11 cellular contexts compared by ENCODE assay signal in genomic region chr17:8894189-8894611, GRCh38. TPM values are rescaled to one million over a fixed set of nuclear protein-coding genes. Genes with fewer than 3 reads are reported as not detected.
A peak's percentile ranks its signal among the peaks of the same experiment; 100 is the strongest.
DNase-seq lines count a peak whose midpoint lies in the region; ATAC-seq and TF ChIP-seq lines count a peak whose summit lies in the region.
"Had no signal": no experiment of that assay in that cellular context is flagged by ENCODE, and none has a peak within 500 bp of the region (broad histone marks: within the 10 kb centered on the region; RNA-seq: fewer than 3 reads in every experiment).

No MANE protein-coding gene starts in this region.

- no peaks in the 10 kb centered on the region for H3K36me3 Mint-ChIP-seq in WTC11

- WGBS in transverse colon (ENCODE audit: low coverage in 1 of 2), 2 donors = 86 to 94% methylated on average over 6 to 16 of the region's 16 CpGs
- 73 to 83% (median 75%) methylated on average over 16 of the region's 16 CpGs for WGBS in stomach, 5 donors

- H3K27me3 ChIP-seq in transverse colon (no peaks in the 10 kb centered on the region), stomach (peaks cover 0 to 11% (median 0%) of the 10 kb centered on the region in 3 donors)
- H3K27me3 ChIP-seq: thyroid gland had no signal

- ATAC-seq in WTC11 (peak; percentile 38), GM21390 (IDR thresholded peaks at IDR 0.05; ENCODE audit: unreplicated experiment) (no peak)

- H3K9me3 ChIP-seq in transverse colon = no peaks in the 10 kb centered on the region
- no peaks in the 10 kb centered on the region for H3K9me3 ChIP-seq in stomach
- H3K9me3 ChIP-seq: thyroid gland had no signal

- intact Hi-C loops in transverse colon (cut with DNase I; ENCODE audit: low total_unique reads) = loop anchor here (5.0 kb wide), 1 partner anchor 1503 kb away; no protein-coding TSS in a partner anchor
- intact Hi-C loops in stomach (cut with DNase I; ENCODE audit: low total_unique reads) = no loop called here

- H3K27ac ChIP-seq in transverse colon (no peak overlapping the region), stomach (no peak overlapping the region)
- H3K27ac ChIP-seq: thyroid gland had no signal

- peaks cover 3% of the 10 kb centered on the region; the same call in 1 of the 2 replicates for H3K27me3 Mint-ChIP-seq in WTC11 (ENCODE audit: low read depth)

- TF ChIP-seq CTCF in WTC11 (IDR thresholded peaks at IDR 0.05) (no peak), transverse colon (IDR thresholded peaks at IDR 0.05) (no peak), stomach (IDR thresholded peaks at IDR 0.05) (no peak)

- no peak overlapping the region for H3K27ac Mint-ChIP-seq in WTC11

- H3K4me3 ChIP-seq in transverse colon (no peak overlapping the region), stomach (no peak overlapping the region)
- H3K4me3 ChIP-seq: thyroid gland had no signal

- H3K36me3 ChIP-seq in transverse colon = no peaks in the 10 kb centered on the region
- peaks cover 0 to 18% (median 2%) of the 10 kb centered on the region in 4 donors for H3K36me3 ChIP-seq in stomach
- H3K36me3 ChIP-seq: thyroid gland had no signal

- H3K4me1 Mint-ChIP-seq in WTC11 = peaks cover 15% of the 10 kb centered on the region

- H3K9me3 Mint-ChIP-seq in WTC11 = no peaks in the 10 kb centered on the region

- TF ChIP-seq POLR2A in transverse colon (IDR thresholded peaks at IDR 0.05) = no peak
- TF ChIP-seq POLR2A in stomach (IDR thresholded peaks at IDR 0.05) = no peak

- in situ Hi-C loops in transverse colon (cut with MboI; ENCODE audit: low pct_ligation_motif_present in 1 of 4, low pct_unique_long_range_greater_than_20kb in 1 of 4, low sequenced_read_pairs in 3 of 4) (loop anchor here in 1 of 4 donors (25.0 kb wide), 1 partner anchor 93 kb away; no protein-coding TSS in a partner anchor), G401 (cut with HindIII; ENCODE audit: low sequenced_read_pairs) (no loop called here)

- POLR2A ChIA-PET in WTC11 (lab: Charles Lee) = interaction anchor here (0.6 to 1.7 kb wide), 2 partner anchors 95 to 1242 kb away, joined by 3 to 5 read pairs; no protein-coding TSS in a partner anchor

- H3K4me1 ChIP-seq in transverse colon (peaks cover 0 to 5% (median 0%) of the 10 kb centered on the region in 4 donors), stomach (peaks cover 0 to 11% (median 5%) of the 10 kb centered on the region in 4 donors)
- H3K4me1 ChIP-seq: thyroid gland had no signal

- peak overlapping the region; percentile 70 for H3K4me3 Mint-ChIP-seq in WTC11

- DNase-seq in activated CD8-positive, alpha-beta memory T cell treated with anti-CD3 and anti-CD28 coated beads, Interleukin-2, amount 50 U/mL, for 48 hours = peak; percentile 35
- DNase-seq in activated CD8-positive, alpha-beta memory T cell treated with anti-CD3 and anti-CD28 coated beads for 24 hours = no peak
- DNase-seq in WTC11 (ENCODE audit: low spot score) (peak; percentile 29), iPS-NIHi11 (ENCODE audit: low spot score) (peak; percentile 70), transverse colon (peak; percentile 5), stomach (no peak), G401 (ENCODE audit: low spot score) (no peak)
- DNase-seq: NCI-H2029 treated with DMSO at 0.1 percent for 48 hours had no signal

- CTCF ChIA-PET in WTC11 (lab: Charles Lee) = interaction anchor here (0.6 to 3.8 kb wide), 32 partner anchors 14 to 667 kb away, joined by 3 to 107 read pairs (median 5); partner anchors contain the start of genes MFSD6L and PIK3R5

- no peak for TF ChIP-seq EP300 in transverse colon (IDR thresholded peaks at IDR 0.05; ENCODE audit: low read depth)
- TF ChIP-seq EP300 in stomach (IDR thresholded peaks at IDR 0.05) = no peak

TF ChIP-seq in WTC11, 78 proteins besides CTCF, POLR2A, EP300 and RAD21:
- peak; percentile 64; the same call in 1 of the 2 replicates for TF ChIP-seq ZNF121 (CRISPR knock-in tag; IDR thresholded peaks at IDR 0.05)
- no peak for TF ChIP-seq OVOL2 (CRISPR knock-in tag; IDR thresholded peaks at IDR 0.05; ENCODE audit: borderline replicate concordance)

RNA-seq across cellular contexts. Expression of gene PIK3R6, which starts 26.7 kb away (rescaled TPM):
- total RNA-seq in WTC11 (2021) (0.15 to 0.23 TPM (median 0.21 TPM) in 3 replicates), transverse colon (1 to 10 TPM in 1 of 4 donors, under 1 TPM in 1, not detected in 2; 0.55 to 1.4 TPM), stomach (1 to 10 TPM in 1 of 5 donors, under 1 TPM in 3, not detected in 1; under 0.01 to 4.3 (median 0.33) TPM)
- 1 to 10 TPM in 1 of 3 donors, under 1 TPM in 2; 0.35 to 1.2 (median 0.50) TPM for polyA plus RNA-seq in stomach
- not detected in 2 replicates for total RNA-seq in G401 (2014; rRNA removed; shearing (Covaris generic))
- total RNA-seq: A673 had no signal

Comparison
In these comparisons a context has a peak if more than half of its experiments do, and no peak if none do; other contexts are left out.
1. DNase-seq: peak in activated CD8-positive, alpha-beta memory T cell treated with anti-CD3 and anti-CD28 coated beads, Interleukin-2, amount 50 U/mL, for 48 hours (single experiment), WTC11 (single experiment), iPS-NIHi11 (single experiment) and transverse colon (single experiment); none in activated CD8-positive, alpha-beta memory T cell treated with anti-CD3 and anti-CD28 coated beads for 24 hours (single experiment), stomach (single experiment) and G401 (single experiment).